In the genomic region with DNA sequence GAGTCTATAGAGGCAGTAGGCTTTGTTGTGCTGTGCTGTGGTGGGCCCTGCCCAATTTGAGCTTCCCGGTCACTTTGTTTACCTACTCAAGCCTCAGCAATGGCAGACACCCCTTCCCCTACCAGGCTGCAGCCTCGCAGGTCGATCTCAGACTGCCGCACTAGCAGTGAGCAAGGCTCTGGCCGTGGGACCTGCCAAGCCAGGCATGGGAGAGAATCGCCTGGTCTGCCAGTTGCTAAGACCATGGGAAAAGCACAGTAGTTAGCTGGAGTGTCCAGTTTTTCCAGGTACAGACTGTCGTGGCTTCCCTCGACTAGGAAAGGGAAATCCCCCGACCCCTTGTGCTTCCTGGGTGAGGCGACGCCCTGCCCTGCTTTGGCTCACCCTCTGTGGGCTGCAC, we compare ENCODE assay signal across 23 cellular contexts. TPM values are rescaled to one million over a fixed set of nuclear protein-coding genes. Genes with fewer than 3 reads are reported as not detected.
DNase-seq lines count a peak whose midpoint lies in the region; ATAC-seq and TF ChIP-seq lines count a peak whose summit lies in the region.
"Had no signal": no experiment of that assay in that cellular context is flagged by ENCODE, and none has a peak within 500 bp of the region (broad histone marks: within the 10 kb centered on the region; RNA-seq: fewer than 3 reads in every experiment).

No MANE protein-coding gene starts in this region.

- no peak for DNase-seq in H9
- DNase-seq in ecto neural progenitor cell (ENCODE audit: low spot score): peak; percentile 30
- no peak for DNase-seq in neural crest cell (ENCODE audit: low read depth, low spot score)
- no peak for DNase-seq in sigmoid colon
- no peak for DNase-seq in HPDE6-E6E7 (ENCODE audit: extremely low spot score)
- no peak for DNase-seq in nucleus accumbens (lab: John Stamatoyannopoulos, UW)
- DNase-seq in NCI-H2171 (lab: John Stamatoyannopoulos, UW): no peak
- DNase-seq: ACHN; CD4-positive, alpha-beta memory T cell; DND-41; GOT3; KG1; NCI-H1092 treated with DMSO at 0.1 percent for 48 hours; NCI-H1436 treated with DMSO at 0.1 percent for 48 hours; NCI-H2029 treated with DMSO at 0.1 percent for 48 hours; NCI-H345; NCI-H524; NCI-H774; Right ventricle myocardium superior had no signal

- H3K56ac ChIP-seq in H9 (ENCODE audit: insufficient read length, low read depth, low read length): no peak overlapping the region

- peaks cover 3 to 10% (median 7%) of the 10 kb centered on the region in 3 experiments; a peak in 5 of 7 replicates for H3K36me3 Mint-ChIP-seq in H9 (ENCODE audit: insufficient read depth in 1 of 3, low read depth in 3 of 3)
- peaks cover 11% of the 10 kb centered on the region for H3K36me3 Mint-ChIP-seq in neural crest cell (ENCODE audit: low read depth)

- H3K27ac ChIP-seq in H9 (ENCODE audit: insufficient read length, low read depth, low read length) (no peak overlapping the region), sigmoid colon (peak overlapping the region; percentile 17 to 89 (median 46))
- H3K27ac ChIP-seq: 22Rv1; BLaER1 treated with 17β-estradiol and CSF1 and Interleukin-3, amounts not matched to agents 10 nM and 100 nM had no signal

- H3K36me3 ChIP-seq in sigmoid colon: no peaks in the 10 kb centered on the region

- peaks cover 6% of the 10 kb centered on the region for H3K4me1 ChIP-seq in H9 (ENCODE audit: insufficient read depth, low read length)
- peaks cover 0 to 54% (median 20%) of the 10 kb centered on the region in 4 donors for H3K4me1 ChIP-seq in sigmoid colon

- H3K27me3 ChIP-seq in H9 (ENCODE audit: insufficient read depth, low read length) (no peaks in the 10 kb centered on the region), sigmoid colon (no peaks in the 10 kb centered on the region)
- H3K27me3 ChIP-seq: BLaER1 treated with 17β-estradiol and CSF1 and Interleukin-3, amounts not matched to agents 10 nM and 100 nM had no signal

- H2BK120ac ChIP-seq in H9 (ENCODE audit: low read depth, low read length, poor library complexity, severe bottlenecking): no peak overlapping the region

- TF ChIP-seq EP300 in sigmoid colon (IDR thresholded peaks at IDR 0.05): no peak

- no peak overlapping the region for H3K4me2 ChIP-seq in H9 (ENCODE audit: insufficient read depth, insufficient read length, low read length)
- H3K4me2 ChIP-seq: BLaER1 treated with 17β-estradiol and CSF1 and Interleukin-3, amounts not matched to agents 10 nM and 100 nM had no signal

- no peak for ATAC-seq in GM21786 (IDR thresholded peaks at IDR 0.05; ENCODE audit: unreplicated experiment)
- ATAC-seq: HCT116 had no signal

- H2BK5ac ChIP-seq in H9 (ENCODE audit: insufficient read length, low read length): no peak overlapping the region

- no peak overlapping the region for H2BK20ac ChIP-seq in H9 (ENCODE audit: low read depth, low read length, poor library complexity, severe bottlenecking)

- H4K91ac ChIP-seq in H9 (ENCODE audit: insufficient read length, low read depth, low read length): no peak overlapping the region

- no peak overlapping the region for H2AK5ac ChIP-seq in H9 (ENCODE audit: insufficient read length, low read length)

- no peak overlapping the region for H2BK12ac ChIP-seq in H9 (ENCODE audit: insufficient read length, low read depth, low read length)

- H3K79me2 ChIP-seq in H9 (ENCODE audit: insufficient read depth, low read length): no peaks in the 10 kb centered on the region; the same call in 1 of the 2 replicates

- TF ChIP-seq CTCF in H9 (conservative IDR thresholded peaks at IDR 0.05) (no peak), neural crest cell (conservative IDR thresholded peaks at IDR 0.05) (no peak), sigmoid colon (IDR thresholded peaks at IDR 0.05) (no peak)

- intact Hi-C loops in sigmoid colon (cut with DNase I): no loop called here

- WGBS in H9 (ENCODE audit: extremely low coverage, insufficient read length, low lambda C conversion rate): no CpG with 5 or more reads among the region's 11 CpGs
- WGBS in sigmoid colon, 2 donors: 90 to 92% methylated on average over 11 of the region's 11 CpGs

- no peak overlapping the region for H3K18ac ChIP-seq in H9 (ENCODE audit: insufficient read length, low read depth, low read length)

- H3K9me3 ChIP-seq in H9 (ENCODE audit: control insufficient read depth, low read depth, low read length) (no peaks in the 10 kb centered on the region), sigmoid colon (no peaks in the 10 kb centered on the region)

- H3K79me1 ChIP-seq in H9 (ENCODE audit: insufficient read depth, low read depth, low read length, poor library complexity, severe bottlenecking): peaks cover 2% of the 10 kb centered on the region

- no peaks in the 10 kb centered on the region for H3K23me2 ChIP-seq in H9 (ENCODE audit: insufficient read length, low read depth, low read length, poor library complexity, severe bottlenecking)

- no peak overlapping the region for H3K23ac ChIP-seq in H9 (ENCODE audit: insufficient read length, low read depth, low read length)

- H3K9me3 Mint-ChIP-seq in H9 (no peaks in the 10 kb centered on the region), neural crest cell (no peaks in the 10 kb centered on the region)

- no peak overlapping the region for H4K5ac ChIP-seq in H9 (ENCODE audit: insufficient read length, low read depth, low read length)

- no peak overlapping the region for H2AFZ ChIP-seq in H9 (ENCODE audit: low read length)

- peaks cover 43% of the 10 kb centered on the region in 2 experiments for H3K4me1 Mint-ChIP-seq in H9
- H3K4me1 Mint-ChIP-seq in neural crest cell: peaks cover 14% of the 10 kb centered on the region

- H3K9ac ChIP-seq in H9 (ENCODE audit: extremely low read depth, insufficient read length, low read length): no peak overlapping the region
- H3K9ac ChIP-seq: BLaER1 treated with 17β-estradiol and CSF1 and Interleukin-3, amounts not matched to agents 10 nM and 100 nM had no signal

- no peak overlapping the region for H3K4me3 ChIP-seq in sigmoid colon
- H3K4me3 ChIP-seq: BLaER1 treated with 17β-estradiol and CSF1 and Interleukin-3, amounts not matched to agents 10 nM and 100 nM had no signal

- H3K4ac ChIP-seq in H9 (ENCODE audit: low read depth, low read length): no peak overlapping the region

- H4K20me1 ChIP-seq in H9 (ENCODE audit: control insufficient read depth, insufficient read depth, insufficient read length): no peaks in the 10 kb centered on the region

- no peak overlapping the region for H4K8ac ChIP-seq in H9 (replicated peaks; ENCODE audit: insufficient read length, low read depth, low read length)

- no peak overlapping the region for H3K4me3 Mint-ChIP-seq in H9
- no peak overlapping the region for H3K4me3 Mint-ChIP-seq in neural crest cell

- no peak overlapping the region for H2BK15ac ChIP-seq in H9 (ENCODE audit: low read depth, low read length)

- no peak for TF ChIP-seq POLR2A in sigmoid colon (IDR thresholded peaks at IDR 0.05)

- no peak overlapping the region for H3K14ac ChIP-seq in H9 (ENCODE audit: insufficient read depth, low read length)

- H3T11ph ChIP-seq in H9 (ENCODE audit: low read length): no peak overlapping the region

- H3K27ac Mint-ChIP-seq in H9 (peak overlapping the region in 2 of 3 experiments; percentile 11 to 47; a peak in 1 of 7 replicates), neural crest cell (ENCODE audit: unreplicated experiment) (peak overlapping the region; percentile 43)

- H3K27me3 Mint-ChIP-seq in H9 (ENCODE audit: low read depth) (no peaks in the 10 kb centered on the region), neural crest cell (ENCODE audit: low read depth) (no peaks in the 10 kb centered on the region)
- H3K27me3 Mint-ChIP-seq: CD4-positive, alpha-beta memory T cell had no signal

RNA-seq across cellular contexts. Expression of gene ANO6, which starts 26.3 kb away (rescaled TPM):
- 24.3 TPM in 2 replicates for total RNA-seq in H9 (2021)
- 32.0 and 34.0 TPM in 2 replicates for total RNA-seq in neural crest cell
- total RNA-seq in sigmoid colon: 100 to 1,000 TPM in 2 of 4 donors, 10 to 100 TPM in 2; 98.5 to 107 (median 103) TPM
- polyA plus RNA-seq in sigmoid colon: 1 to 10 TPM; 1.2 to 9.6 (median 3.6) TPM
